20 cellular contexts compared by ENCODE assay signal in the genomic region with DNA sequence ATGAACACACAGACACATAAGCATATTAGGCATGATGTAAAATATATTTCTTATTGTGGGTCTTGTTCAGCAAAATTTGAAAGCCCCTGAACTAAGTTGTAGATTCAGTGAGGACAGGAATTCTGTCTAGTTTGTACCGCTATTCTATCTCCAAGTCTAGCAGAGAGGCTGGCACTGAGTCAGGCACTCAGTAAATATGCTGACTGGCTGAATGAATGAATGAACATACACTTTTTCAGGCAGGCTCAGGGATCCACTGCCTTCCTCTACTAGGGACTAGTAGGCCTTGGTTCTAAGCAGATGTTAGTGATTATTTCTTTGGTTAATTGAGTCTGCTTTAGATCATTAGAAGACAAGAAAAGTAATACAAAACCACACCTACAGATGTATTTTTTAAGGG.
DNase-seq lines count a peak whose midpoint lies in the region; ATAC-seq, FAIRE-seq and TF ChIP-seq lines count a peak whose summit lies in the region.
"Had no signal": no experiment of that assay in that cellular context is flagged by ENCODE, and none has a peak within 500 bp of the region (broad histone marks: within the 10 kb centered on the region; RNA-seq: fewer than 3 reads in every experiment).

No MANE protein-coding gene starts in this region.

- H3K9ac ChIP-seq in IMR-90 (ENCODE audit: low read depth, low read length) (no peak overlapping the region), K562 (ENCODE audit: insufficient read depth in 1 of 2, low read depth in 2 of 2, low read length in 2 of 2) (no peak overlapping the region)
- H3K9ac ChIP-seq: BLaER1 had no signal

- H3K27ac ChIP-seq in IMR-90 (ENCODE audit: insufficient read depth, low read length) (no peak overlapping the region), K562 (ENCODE audit: extremely low read depth, low read depth, low read length) (no peak overlapping the region)
- H3K27ac ChIP-seq: BLaER1, C4-2B had no signal

- peaks cover 18 to 62% of the 10 kb centered on the region in 2 experiments for H3K79me1 ChIP-seq in IMR-90 (ENCODE audit: low read depth in 1 of 2, low read length in 2 of 2)

- H3K4me1 ChIP-seq in IMR-90 (ENCODE audit: control insufficient read depth, insufficient read depth, low read length) (no peaks in the 10 kb centered on the region), K562 (replicated peaks in 1 of 2; ENCODE audit: control insufficient read depth in 2 of 2, insufficient read depth in 2 of 2, low read length in 2 of 2) (no peaks in the 10 kb centered on the region)
- H3K4me1 ChIP-seq: BLaER1, Caco-2, HAP-1 had no signal

- H3K4me2 ChIP-seq in IMR-90 (ENCODE audit: low read depth, low read length) (no peak overlapping the region), K562 (ENCODE audit: insufficient read depth, low read length) (no peak overlapping the region)
- H3K4me2 ChIP-seq: BLaER1, GM23338 had no signal

- no peak overlapping the region for H2BK20ac ChIP-seq in IMR-90 (ENCODE audit: low read depth, low read length)

- H2AK5ac ChIP-seq in IMR-90 (ENCODE audit: low read depth, low read length), result no peak overlapping the region

- TF ChIP-seq CTCF in IMR-90 (conservative IDR thresholded peaks at IDR 0.05; ENCODE audit: low read depth, low read length) (no peak), K562 (IDR thresholded peaks at IDR 0.05 in 2 of 3, conservative IDR thresholded peaks at IDR 0.05 in 1 of 3; ENCODE audit: insufficient read depth in 2 of 3, low read depth in 1 of 3, low read length in 3 of 3) (no peak)

- peaks cover 47% of the 10 kb centered on the region; the same call in 1 of the 2 replicates for H4K20me1 ChIP-seq in IMR-90 (ENCODE audit: insufficient read depth, low read length)
- H4K20me1 ChIP-seq in K562 (replicated peaks; ENCODE audit: control insufficient read depth, insufficient read depth, low read length), result no peaks in the 10 kb centered on the region

- dilution Hi-C loops in IMR-90 (cut with HindIII; ENCODE audit: low sequenced_read_pairs, unreplicated experiment), result no loop called here

- peaks cover 6% of the 10 kb centered on the region for H3K36me3 ChIP-seq in IMR-90 (ENCODE audit: control insufficient read depth, insufficient read depth, low read length)
- H3K36me3 ChIP-seq in K562 (ENCODE audit: control insufficient read depth, insufficient read depth, low read length), result no peaks in the 10 kb centered on the region
- H3K36me3 ChIP-seq: HAP-1 had no signal

- H4K8ac ChIP-seq in IMR-90 (ENCODE audit: low read depth in 2 of 2, low read length in 2 of 2), result no peak overlapping the region

- TF ChIP-seq RAD21 in IMR-90 (IDR thresholded peaks at IDR 0.05; ENCODE audit: low read length) (no peak), K562 (CRISPR knock-in tag; conservative IDR thresholded peaks at IDR 0.05 in 1 of 2, IDR thresholded peaks at IDR 0.05 in 1 of 2) (no peak)

- no peak overlapping the region for H3K56ac ChIP-seq in IMR-90 (ENCODE audit: extremely low read depth, insufficient read depth, low read length)

- POLR2A ChIA-PET in IMR-90 (lab: Charles Lee; ENCODE audit: unreplicated experiment), result no interaction called here
- POLR2A ChIA-PET in K562 (lab: Yijun Ruan, JAX), result no interaction called here

- no peak overlapping the region for H3K4ac ChIP-seq in IMR-90 (ENCODE audit: low read depth, low read length)

- in situ Hi-C loops in IMR-90 (cut with MboI; ENCODE audit: low sequenced_read_pairs), result no loop called here
- in situ Hi-C loops in K562 (cut with MboI), result no loop called here

- H4K5ac ChIP-seq in IMR-90 (ENCODE audit: low read depth, low read length), result no peak overlapping the region

- BruUV-seq in IMR-90 (replicated peaks; lab: Mats Ljungman, UMichigan) (no TSS peak), K562 (replicated peaks; lab: Mats Ljungman, UMichigan) (no TSS peak)

- intact Hi-C loops in IMR-90 (cut with micrococcal nuclease), result no loop called here
- intact Hi-C loops in K562 (cut with micrococcal nuclease), result no loop called here

- H2BK15ac ChIP-seq in IMR-90 (ENCODE audit: low read depth, low read length), result no peak overlapping the region

- H3K27me3 ChIP-seq in IMR-90 (ENCODE audit: control insufficient read depth, insufficient read depth, low read length) (no peaks in the 10 kb centered on the region), K562 (ENCODE audit: control insufficient read depth in 2 of 2, insufficient read depth in 2 of 2, low read length in 2 of 2) (no peaks in the 10 kb centered on the region)
- H3K27me3 ChIP-seq: BLaER1 had no signal

- H3K14ac ChIP-seq in IMR-90 (replicated peaks; ENCODE audit: low read depth, low read length), result no peak overlapping the region

- WGBS in IMR-90 (ENCODE audit: extremely low coverage in 2 of 2, insufficient read length in 1 of 2), 2 experiments, result no CpG with 5 or more reads among the region's 1 CpG
- 24% methylated on average over 1 of the region's 1 CpG for WGBS in K562 (ENCODE audit: insufficient coverage, low coverage, missing lambda C conversion rate)

- ATAC-seq in IMR-90 (ENCODE audit: low read depth) (no peak), K562 (no peak), HG03457 (IDR thresholded peaks at IDR 0.05; ENCODE audit: unreplicated experiment) (no peak)
- ATAC-seq: CD8-positive, alpha-beta T cell; GM23338 had no signal

- no peak overlapping the region for H4K91ac ChIP-seq in IMR-90 (ENCODE audit: insufficient read depth, low read depth, low read length)

- peak; percentile 48 for FAIRE-seq in H54 (lab: Jason Lieb, UNC)
- FAIRE-seq in K562 (lab: Jason Lieb, UNC), result no peak
- FAIRE-seq: GM12891, GM18507 had no signal

- CTCF ChIA-PET in IMR-90 (lab: Yijun Ruan, JAX) (no interaction called here), K562 (lab: Yijun Ruan, JAX; ENCODE audit: low intra/inter-chr PET ratio) (no interaction called here)

- H2BK120ac ChIP-seq in IMR-90 (ENCODE audit: low read depth, low read length), result no peak overlapping the region

- H3K23ac ChIP-seq in IMR-90 (ENCODE audit: low read depth, low read length), result 0 out of 2 replicates have a peak overlapping the region, but pooled peaks have one; percentile 46

- H3K18ac ChIP-seq in IMR-90 (ENCODE audit: low read depth, low read length), result no peak overlapping the region

- no peak overlapping the region for H2AK9ac ChIP-seq in IMR-90 (replicated peaks; ENCODE audit: low read depth, low read length, poor library complexity)

- H3K9me1 ChIP-seq in IMR-90 (ENCODE audit: insufficient read depth, low read length) (peaks cover 2% of the 10 kb centered on the region; the same call in 1 of the 2 replicates), K562 (ENCODE audit: control insufficient read depth, insufficient read depth, low read length) (no peaks in the 10 kb centered on the region)

- no peak overlapping the region for H2BK5ac ChIP-seq in IMR-90 (ENCODE audit: low read depth, low read length, poor library complexity, severe bottlenecking)

- DNase-seq in NCI-H82 (lab: John Stamatoyannopoulos, UW) (peak; percentile 34), NCI-H82 treated with DMSO at 0.1 percent for 48 hours (lab: John Stamatoyannopoulos, UW; ENCODE audit: unreplicated experiment) (no peak), H54 (ENCODE audit: insufficient read length, low spot score) (no peak), IMR-90 (no peak), K562 (ENCODE audit: extremely low read depth in 1 of 4, low spot score in 3 of 4) (no peak)
- DNase-seq in stimulated activated CD4-positive, alpha-beta T cell treated with anti-CD3 and anti-CD28 coated beads, Interleukin-4, amount 100 ng/mL, for 24 hours, result no peak
- DNase-seq: Caco-2; CD4-positive, CD25-positive, alpha-beta regulatory T cell; CD8-positive, alpha-beta T cell; DMS53; DMS79 treated with DMSO at 0.1 percent for 48 hours; GF-D8; HFFc6 had no signal

- no peak for TF ChIP-seq EP300 in K562 (IDR thresholded peaks at IDR 0.05; ENCODE audit: low read length)

- TF ChIP-seq POLR2A in H54 (IDR thresholded peaks at IDR 0.05; ENCODE audit: low read depth, low read length) (no peak), IMR-90 (IDR thresholded peaks at IDR 0.05; ENCODE audit: low read depth, low read length) (no peak), K562 (conservative IDR thresholded peaks at IDR 0.05) (no peak)

- no peaks in the 10 kb centered on the region for H3K79me2 ChIP-seq in K562 (ENCODE audit: control insufficient read depth, insufficient read depth, low read length)

- H2AFZ ChIP-seq in IMR-90 (replicated peaks; ENCODE audit: low read length, poor library complexity), result no peak overlapping the region
- H2AFZ ChIP-seq in K562 (ENCODE audit: low read depth, low read length), result no peak overlapping the region
- H2AFZ ChIP-seq: GM23338 had no signal

- H3K9me3 ChIP-seq in IMR-90 (ENCODE audit: control insufficient read depth, insufficient read depth, low read length) (no peaks in the 10 kb centered on the region), K562 (replicated peaks; ENCODE audit: control insufficient read depth, insufficient read depth, low read depth, low read length) (no peaks in the 10 kb centered on the region)
- H3K9me3 ChIP-seq: Caco-2, HAP-1 had no signal

- H3K4me3 ChIP-seq in IMR-90 (ENCODE audit: insufficient read depth, low read depth, low read length), result no peak overlapping the region
- no peak overlapping the region for H3K4me3 ChIP-seq in K562
- H3K4me3 ChIP-seq: BLaER1, GM23338, HAP-1 had no signal

TF ChIP-seq in IMR-90, 13 proteins besides CTCF, POLR2A, EP300 and RAD21:
- TF ChIP-seq MAZ (IDR thresholded peaks at IDR 0.05; ENCODE audit: borderline replicate concordance, low read depth, low read length), result no peak
- TF ChIP-seq MAFK (IDR thresholded peaks at IDR 0.05; ENCODE audit: low read depth, low read length), result peak; percentile 39

TF ChIP-seq in K562, 482 proteins besides CTCF, POLR2A, EP300 and RAD21:
- TF ChIP-seq SAFB (IDR thresholded peaks at IDR 0.05; ENCODE audit: borderline replicate concordance, low read depth, low read length) (no peak), ZNF316 (IDR thresholded peaks at IDR 0.05) (peak; percentile 18; the same call in 1 of the 2 replicates), STAT5B (CRISPR knock-in tag; IDR thresholded peaks at IDR 0.05) (no peak), ZNF165 (CRISPR knock-in tag; IDR thresholded peaks at IDR 0.05; ENCODE audit: borderline replicate concordance) (no peak), ERF (CRISPR knock-in tag; IDR thresholded peaks at IDR 0.05) (no peak), RB1 (IDR thresholded peaks at IDR 0.05; ENCODE audit: low read depth) (no peak), C11orf30 (IDR thresholded peaks at IDR 0.05; ENCODE audit: low read depth) (peak; percentile 48)
- TF ChIP-seq, protein P1, sequence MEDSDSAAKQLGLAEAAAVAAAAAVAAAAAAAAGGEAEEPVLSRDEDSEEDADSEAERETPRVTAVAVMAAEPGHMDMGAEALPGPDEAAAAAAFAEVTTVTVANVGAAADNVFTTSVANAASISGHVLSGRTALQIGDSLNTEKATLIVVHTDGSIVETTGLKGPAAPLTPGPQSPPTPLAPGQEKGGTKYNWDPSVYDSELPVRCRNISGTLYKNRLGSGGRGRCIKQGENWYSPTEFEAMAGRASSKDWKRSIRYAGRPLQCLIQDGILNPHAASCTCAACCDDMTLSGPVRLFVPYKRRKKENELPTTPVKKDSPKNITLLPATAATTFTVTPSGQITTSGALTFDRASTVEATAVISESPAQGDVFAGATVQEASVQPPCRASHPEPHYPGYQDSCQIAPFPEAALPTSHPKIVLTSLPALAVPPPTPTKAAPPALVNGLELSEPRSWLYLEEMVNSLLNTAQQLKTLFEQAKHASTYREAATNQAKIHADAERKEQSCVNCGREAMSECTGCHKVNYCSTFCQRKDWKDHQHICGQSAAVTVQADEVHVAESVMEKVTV (CRISPR knock-in tag; IDR thresholded peaks at IDR 0.05), result no peak
TF ChIP-seq in K562: peak in this region for 2.
